10 cellular contexts compared by ENCODE assay signal in the genomic region with DNA sequence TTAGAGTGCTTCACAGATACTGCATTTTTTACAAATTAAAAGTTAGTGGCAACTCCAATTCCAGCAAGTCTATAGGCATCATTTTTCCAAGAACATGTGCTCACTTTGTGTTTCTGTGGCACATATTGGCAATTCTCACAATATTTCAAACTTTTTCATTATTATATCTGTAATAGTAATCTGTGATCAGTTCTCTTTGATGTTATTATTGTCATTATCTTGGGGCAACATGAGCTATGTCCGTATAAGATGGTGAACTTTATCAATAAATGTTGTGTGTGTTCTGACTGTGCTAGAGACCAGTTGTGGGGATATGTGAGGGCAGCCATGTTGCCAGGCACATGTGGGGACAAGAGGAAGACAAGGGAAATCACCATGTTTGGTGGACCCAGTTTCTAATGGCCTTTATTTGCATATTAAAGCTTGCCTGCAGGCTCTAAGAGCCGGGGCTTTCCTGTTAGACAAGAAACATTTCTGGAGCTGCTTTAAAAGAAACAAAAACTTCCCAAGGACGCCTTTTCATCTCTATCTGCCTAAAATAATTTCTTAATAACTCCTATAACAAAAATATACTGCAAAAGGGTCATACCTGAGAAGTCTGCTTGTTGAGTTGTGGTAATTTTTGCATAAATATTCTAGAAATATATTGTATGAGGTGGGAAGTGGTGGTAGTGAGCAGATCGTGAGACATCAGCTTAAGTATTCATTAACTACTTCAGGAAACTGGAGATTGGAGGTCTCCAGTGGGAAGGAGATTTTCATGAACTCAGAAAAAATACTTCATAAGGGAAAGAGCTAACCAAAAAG. TPM values are rescaled to one million over a fixed set of nuclear protein-coding genes. Genes with fewer than 3 reads are reported as not detected.
DNase-seq lines count a peak whose midpoint lies in the region; ATAC-seq and TF ChIP-seq lines count a peak whose summit lies in the region.
"Had no signal": no experiment of that assay in that cellular context is flagged by ENCODE, and none has a peak within 500 bp of the region (broad histone marks: within the 10 kb centered on the region; RNA-seq: fewer than 3 reads in every experiment).

No MANE protein-coding gene starts in this region.

- peak overlapping the region; percentile 94 for H3K27ac Mint-ChIP-seq in stimulated activated memory B cell treated with anti-CD40 and anti-IgM and Interleukin-4, amounts not matched to agents 10 μg/mL and 1 μg/mL and 100 μg/mL, for 72 hours
- no peak overlapping the region for H3K27ac Mint-ChIP-seq in activated naive CD4-positive, alpha-beta T cell treated with anti-CD3 and anti-CD28 coated beads, Interleukin-2, amount 50 U/mL, for 72 hours

- DNase-seq in NCI-H2196 (lab: John Stamatoyannopoulos, UW; ENCODE audit: unreplicated experiment): no peak
- no peak for DNase-seq in activated CD8-positive, alpha-beta memory T cell treated with anti-CD3 and anti-CD28 coated beads, Interleukin-2, amount 50 U/mL, for 48 hours
- no peak for DNase-seq in activated naive CD4-positive, alpha-beta T cell treated with anti-CD3 and anti-CD28 coated beads, Interleukin-2, amount 50 U/mL, for 72 hours (ENCODE audit: low spot score in 2 of 2)
- DNase-seq: activated naive CD4-positive, alpha-beta T cell treated with anti-CD3 and anti-CD28 coated beads, Interleukin-2, amount 50 U/mL, for 16 hours; effector CD8-positive, alpha-beta T cell; kidney glomerular epithelial cell had no signal

- H3K36me3 Mint-ChIP-seq in stimulated activated memory B cell treated with anti-CD40 and anti-IgM and Interleukin-4, amounts not matched to agents 10 μg/mL and 1 μg/mL and 100 μg/mL, for 72 hours: peaks cover 38% of the 10 kb centered on the region
- no peaks in the 10 kb centered on the region for H3K36me3 Mint-ChIP-seq in activated naive CD4-positive, alpha-beta T cell treated with anti-CD3 and anti-CD28 coated beads, Interleukin-2, amount 50 U/mL, for 72 hours

- ATAC-seq in HG02759 (IDR thresholded peaks at IDR 0.05; ENCODE audit: unreplicated experiment) (peak; percentile 99), HG03558 (IDR thresholded peaks at IDR 0.05; ENCODE audit: extremely low read depth, unreplicated experiment) (peak; percentile 96)
- ATAC-seq in stimulated activated memory B cell treated with anti-CD40 and anti-IgM and Interleukin-4, amounts not matched to agents 10 μg/mL and 1 μg/mL and 100 μg/mL, for 72 hours: peak; percentile 94
- no peak for ATAC-seq in activated naive CD4-positive, alpha-beta T cell treated with anti-CD3 and anti-CD28 coated beads, Interleukin-2, amount 50 U/mL, for 72 hours

- peaks cover 6% of the 10 kb centered on the region for H3K9me3 Mint-ChIP-seq in stimulated activated memory B cell treated with anti-CD40 and anti-IgM and Interleukin-4, amounts not matched to agents 10 μg/mL and 1 μg/mL and 100 μg/mL, for 72 hours
- peaks cover 0 to 7% of the 10 kb centered on the region in 2 donors for H3K9me3 Mint-ChIP-seq in activated naive CD4-positive, alpha-beta T cell treated with anti-CD3 and anti-CD28 coated beads, Interleukin-2, amount 50 U/mL, for 72 hours

- TF ChIP-seq POLR2A in GM19099 (IDR thresholded peaks at IDR 0.05; ENCODE audit: extremely low read depth, insufficient read length, low read depth): peak; percentile 32

- H3K4me3 Mint-ChIP-seq in stimulated activated memory B cell treated with anti-CD40 and anti-IgM and Interleukin-4, amounts not matched to agents 10 μg/mL and 1 μg/mL and 100 μg/mL, for 72 hours: peak overlapping the region; percentile 76

- H3K4me1 Mint-ChIP-seq in stimulated activated memory B cell treated with anti-CD40 and anti-IgM and Interleukin-4, amounts not matched to agents 10 μg/mL and 1 μg/mL and 100 μg/mL, for 72 hours: peaks cover 61% of the 10 kb centered on the region

- no peaks in the 10 kb centered on the region for H3K27me3 Mint-ChIP-seq in stimulated activated memory B cell treated with anti-CD40 and anti-IgM and Interleukin-4, amounts not matched to agents 10 μg/mL and 1 μg/mL and 100 μg/mL, for 72 hours

RNA-seq across cellular contexts. Expression of a gene that starts 37.2 kb away (rescaled TPM):
- total RNA-seq in activated naive CD4-positive, alpha-beta T cell treated with anti-CD3 and anti-CD28 coated beads, Interleukin-2, amount 50 U/mL, for 72 hours: not detected

Comparison
In these comparisons a context has a peak if more than half of its experiments do, and no peak if none do; other contexts are left out.
1. ATAC-seq: peak in HG02759 (single experiment), HG03558 (single experiment) and stimulated activated memory B cell treated with anti-CD40 and anti-IgM and Interleukin-4, amounts not matched to agents 10 μg/mL and 1 μg/mL and 100 μg/mL, for 72 hours (single experiment); none in activated naive CD4-positive, alpha-beta T cell treated with anti-CD3 and anti-CD28 coated beads, Interleukin-2, amount 50 U/mL, for 72 hours (0 of 2).